In the genomic region with DNA sequence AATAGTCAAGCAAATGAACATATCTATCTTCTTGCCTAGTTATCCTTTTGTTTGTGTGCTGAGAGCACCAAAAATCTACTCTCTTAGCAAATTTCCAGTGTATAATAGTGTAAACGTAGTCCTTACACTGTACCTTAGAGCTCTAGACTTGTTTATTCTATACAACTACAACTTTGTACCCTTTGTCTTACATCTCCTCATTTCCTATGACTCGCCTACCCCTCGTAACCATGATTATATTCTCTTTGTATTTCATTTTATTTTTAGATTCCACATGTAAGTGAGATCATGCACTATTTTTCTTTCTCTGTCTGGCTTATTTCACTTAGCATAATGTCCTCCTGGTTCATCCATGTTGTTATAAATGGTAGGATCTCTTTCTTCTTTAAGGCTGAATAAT, we compare ENCODE assay signal across 37 cellular contexts. TPM values are rescaled to one million over a fixed set of nuclear protein-coding genes. Genes with fewer than 3 reads are reported as not detected.
"Had no signal": no experiment of that assay in that cellular context is flagged by ENCODE, and none has a peak within 500 bp of the region (broad histone marks: within the 10 kb centered on the region; RNA-seq: fewer than 3 reads in every experiment).

No MANE protein-coding gene starts in this region.

- H3K4me1 ChIP-seq: left lung, lower lobe of right lung, right atrium auricular region, right lobe of liver, tibial nerve, uterus had no signal

- H3K27ac Mint-ChIP-seq: naive thymus-derived CD4-positive, alpha-beta T cell; natural killer cell treated with Interleukin-12 subunit alpha and Interleukin-12 subunit beta and Interleukin-15 and Interleukin-18, amount 100 ng/mL, for 72 hours; progenitor cell of endocrine pancreas; stimulated activated memory B cell treated with anti-CD40 and anti-IgM and Interleukin-4, amounts not matched to agents 10 μg/mL and 1 μg/mL and 100 μg/mL, for 72 hours; stimulated activated naive CD8-positive, alpha-beta T cell treated with anti-CD3 and anti-CD28 coated beads, Interleukin-15, amount 100 ng/mL, for 72 hours; type B pancreatic cell had no signal

- H3K9me3 Mint-ChIP-seq: stimulated activated memory B cell treated with anti-CD40 and anti-IgM and Interleukin-4, amounts not matched to agents 10 μg/mL and 1 μg/mL and 100 μg/mL, for 72 hours; type B pancreatic cell had no signal

- H3K4me3 Mint-ChIP-seq: naive thymus-derived CD4-positive, alpha-beta T cell; natural killer cell treated with Interleukin-12 subunit alpha and Interleukin-12 subunit beta and Interleukin-15 and Interleukin-18, amount 100 ng/mL, for 72 hours; stimulated activated memory B cell treated with anti-CD40 and anti-IgM and Interleukin-4, amounts not matched to agents 10 μg/mL and 1 μg/mL and 100 μg/mL, for 72 hours; stimulated activated naive CD8-positive, alpha-beta T cell treated with anti-CD3 and anti-CD28 coated beads, Interleukin-15, amount 100 ng/mL, for 72 hours; type B pancreatic cell had no signal

- H3K4me1 Mint-ChIP-seq: naive thymus-derived CD4-positive, alpha-beta T cell; stimulated activated memory B cell treated with anti-CD40 and anti-IgM and Interleukin-4, amounts not matched to agents 10 μg/mL and 1 μg/mL and 100 μg/mL, for 72 hours; stimulated activated naive CD8-positive, alpha-beta T cell treated with anti-CD3 and anti-CD28 coated beads, Interleukin-15, amount 100 ng/mL, for 72 hours had no signal

- H3K27ac ChIP-seq: left lung, lower lobe of right lung, ovary, right atrium auricular region, right lobe of liver, tibial nerve, uterus had no signal

- H3K36me3 ChIP-seq: left lung, lower lobe of right lung, ovary, right atrium auricular region, right lobe of liver, tibial nerve, uterus had no signal

- H3K27me3 ChIP-seq: left lung, ovary, right atrium auricular region, right lobe of liver, tibial nerve, uterus had no signal

- H3K4me2 ChIP-seq: smooth muscle cell had no signal

- H3K36me3 Mint-ChIP-seq: naive thymus-derived CD4-positive, alpha-beta T cell; natural killer cell treated with Interleukin-12 subunit alpha and Interleukin-12 subunit beta and Interleukin-15 and Interleukin-18, amount 100 ng/mL, for 72 hours; stimulated activated memory B cell treated with anti-CD40 and anti-IgM and Interleukin-4, amounts not matched to agents 10 μg/mL and 1 μg/mL and 100 μg/mL, for 72 hours; type B pancreatic cell had no signal

- H3K9me3 ChIP-seq: left lung, lower lobe of right lung, mucosa of descending colon, ovary, right atrium auricular region, right lobe of liver, tibial nerve, uterus had no signal

- H3K27me3 Mint-ChIP-seq: naive thymus-derived CD4-positive, alpha-beta T cell; natural killer cell treated with Interleukin-12 subunit alpha and Interleukin-12 subunit beta and Interleukin-15 and Interleukin-18, amount 100 ng/mL, for 72 hours; progenitor cell of endocrine pancreas; stimulated activated memory B cell treated with anti-CD40 and anti-IgM and Interleukin-4, amounts not matched to agents 10 μg/mL and 1 μg/mL and 100 μg/mL, for 72 hours; stimulated activated naive CD8-positive, alpha-beta T cell treated with anti-CD3 and anti-CD28 coated beads, Interleukin-15, amount 100 ng/mL, for 72 hours; type B pancreatic cell had no signal

- H3K4me3 ChIP-seq: left lung, lower lobe of right lung, mucosa of descending colon, ovary, right atrium auricular region, right lobe of liver, smooth muscle cell, tibial nerve, uterus had no signal

- DNase-seq: hippocampal formation; kidney glomerular epithelial cell; left colon; left lung; lower lobe of right lung; mesendoderm; midbrain; mucosa of descending colon; naive thymus-derived CD4-positive, alpha-beta T cell; ovary; right lobe of liver; stimulated activated CD4-positive, alpha-beta T cell treated with anti-CD3 and anti-CD28 coated beads, Interleukin-1b, Interleukin-23, amount 100 ng/mL, for 48 hours; stimulated activated CD4-positive, alpha-beta T cell treated with anti-CD3 and anti-CD28 coated beads, Interleukin-2, amount 100 ng/mL, for 48 hours; stimulated activated CD4-positive, alpha-beta T cell treated with anti-CD3 and anti-CD28 coated beads, Interleukin-4, amount 100 ng/mL, for 4 hours; stimulated activated CD8-positive, alpha-beta memory T cell treated with anti-CD3 and anti-CD28 coated beads, Interleukin-4, amount 100 ng/mL, for 48 hours; stimulated activated naive CD4-positive, alpha-beta T cell treated with Interleukin-2 at 50 U/mL for 16 hours; stimulated activated naive CD8-positive, alpha-beta T cell treated with anti-CD3 and anti-CD28 coated beads, Interleukin-15, amount 100 ng/mL, for 72 hours; substantia nigra; uterus had no signal

RNA-seq across cellular contexts. Expression of gene MAGEB5, which starts 37.6 kb away (rescaled TPM):
- total RNA-seq: left colon; left lung; liver; lower lobe of right lung; mucosa of descending colon; myocyte; naive thymus-derived CD4-positive, alpha-beta T cell; natural killer cell treated with Interleukin-12 subunit alpha and Interleukin-12 subunit beta and Interleukin-15 and Interleukin-18, amount 100 ng/mL, for 72 hours; omental fat pad; ovary; progenitor cell of endocrine pancreas; pulmonary artery endothelial cell; renal cortical epithelial cell; right atrium auricular region; right lobe of liver; skeletal muscle tissue; smooth muscle cell; temporal lobe; tibial nerve; ureter; uterus had no signal
- polyA plus RNA-seq: keratinocyte; liver; naive thymus-derived CD4-positive, alpha-beta T cell; neural cell; ovary; smooth muscle cell; thymus had no signal
